ENCODE assay signal across 2 cellular contexts in the genomic region with DNA sequence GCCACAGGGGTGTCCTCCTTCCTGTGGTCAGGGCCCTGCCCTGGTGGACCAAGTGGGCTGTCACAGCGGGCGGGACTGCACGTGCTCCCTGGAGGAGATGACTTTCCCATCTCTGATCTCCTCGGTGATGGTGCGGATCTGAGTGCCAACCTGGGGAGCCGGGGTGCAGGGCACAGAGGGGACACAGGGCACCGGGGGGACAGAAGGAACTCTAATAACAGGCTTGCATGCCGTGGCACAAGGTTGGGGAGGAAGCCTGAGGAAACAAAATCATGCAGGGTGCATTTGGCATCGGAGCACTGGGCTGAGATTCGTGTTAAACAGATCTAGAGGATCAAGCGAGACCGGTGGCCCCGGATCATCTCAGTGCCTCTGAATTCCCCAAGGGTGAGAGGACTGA.
TF ChIP-seq lines count a peak whose summit lies in the region.

No MANE protein-coding gene starts in this region.

TF ChIP-seq in WTC11, 78 proteins besides CTCF, POLR2A, EP300 and RAD21:
- TF ChIP-seq, protein P1, sequence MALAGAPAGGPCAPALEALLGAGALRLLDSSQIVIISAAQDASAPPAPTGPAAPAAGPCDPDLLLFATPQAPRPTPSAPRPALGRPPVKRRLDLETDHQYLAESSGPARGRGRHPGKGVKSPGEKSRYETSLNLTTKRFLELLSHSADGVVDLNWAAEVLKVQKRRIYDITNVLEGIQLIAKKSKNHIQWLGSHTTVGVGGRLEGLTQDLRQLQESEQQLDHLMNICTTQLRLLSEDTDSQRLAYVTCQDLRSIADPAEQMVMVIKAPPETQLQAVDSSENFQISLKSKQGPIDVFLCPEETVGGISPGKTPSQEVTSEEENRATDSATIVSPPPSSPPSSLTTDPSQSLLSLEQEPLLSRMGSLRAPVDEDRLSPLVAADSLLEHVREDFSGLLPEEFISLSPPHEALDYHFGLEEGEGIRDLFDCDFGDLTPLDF (CRISPR knock-in tag; IDR thresholded peaks at IDR 0.05), result peak; percentile 2; the same call in 1 of the 2 replicates
- no peak for TF ChIP-seq RORB (CRISPR knock-in tag; IDR thresholded peaks at IDR 0.05)

TF ChIP-seq in K562, 482 proteins besides CTCF, POLR2A, EP300 and RAD21:
- TF ChIP-seq NUFIP1 (IDR thresholded peaks at IDR 0.05; ENCODE audit: partially characterized antibody) (no peak), PHF8 (IDR thresholded peaks at IDR 0.05; ENCODE audit: borderline replicate concordance, low read length) (no peak), ZNF77 (CRISPR knock-in tag; IDR thresholded peaks at IDR 0.05) (no peak), STAT5A (IDR thresholded peaks at IDR 0.05; ENCODE audit: borderline replicate concordance, low read length) (no peak), GTF2F1 (IDR thresholded peaks at IDR 0.05; ENCODE audit: low read depth, low read length) (no peak), SMARCA5 (IDR thresholded peaks at IDR 0.05) (no peak), BRCA1 (IDR thresholded peaks at IDR 0.05) (no peak), BRCA1 (CRISPR knock-in tag; IDR thresholded peaks at IDR 0.05) (no peak), DDX20 (tag; IDR thresholded peaks at IDR 0.05; ENCODE audit: low read depth) (no peak), STAG1 (CRISPR knock-in tag; IDR thresholded peaks at IDR 0.05; ENCODE audit: borderline replicate concordance) (no peak), SAP30 (IDR thresholded peaks at IDR 0.05; ENCODE audit: borderline replicate concordance, insufficient read depth, low read depth, low read length, poor library complexity, severe bottlenecking) (no peak), ZKSCAN1 (IDR thresholded peaks at IDR 0.05; ENCODE audit: low read depth, low read length) (no peak), ZNF133 (CRISPR knock-in tag; IDR thresholded peaks at IDR 0.05) (no peak), CTBP1 (IDR thresholded peaks at IDR 0.05; ENCODE audit: borderline replicate concordance) (no peak)
- TF ChIP-seq, protein P2, sequence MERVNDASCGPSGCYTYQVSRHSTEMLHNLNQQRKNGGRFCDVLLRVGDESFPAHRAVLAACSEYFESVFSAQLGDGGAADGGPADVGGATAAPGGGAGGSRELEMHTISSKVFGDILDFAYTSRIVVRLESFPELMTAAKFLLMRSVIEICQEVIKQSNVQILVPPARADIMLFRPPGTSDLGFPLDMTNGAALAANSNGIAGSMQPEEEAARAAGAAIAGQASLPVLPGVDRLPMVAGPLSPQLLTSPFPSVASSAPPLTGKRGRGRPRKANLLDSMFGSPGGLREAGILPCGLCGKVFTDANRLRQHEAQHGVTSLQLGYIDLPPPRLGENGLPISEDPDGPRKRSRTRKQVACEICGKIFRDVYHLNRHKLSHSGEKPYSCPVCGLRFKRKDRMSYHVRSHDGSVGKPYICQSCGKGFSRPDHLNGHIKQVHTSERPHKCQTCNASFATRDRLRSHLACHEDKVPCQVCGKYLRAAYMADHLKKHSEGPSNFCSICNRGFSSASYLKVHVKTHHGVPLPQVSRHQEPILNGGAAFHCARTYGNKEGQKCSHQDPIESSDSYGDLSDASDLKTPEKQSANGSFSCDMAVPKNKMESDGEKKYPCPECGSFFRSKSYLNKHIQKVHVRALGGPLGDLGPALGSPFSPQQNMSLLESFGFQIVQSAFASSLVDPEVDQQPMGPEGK (CRISPR knock-in tag; IDR thresholded peaks at IDR 0.05; ENCODE audit: borderline replicate concordance), result no peak
